27 cellular contexts compared by ENCODE assay signal in the genomic region with DNA sequence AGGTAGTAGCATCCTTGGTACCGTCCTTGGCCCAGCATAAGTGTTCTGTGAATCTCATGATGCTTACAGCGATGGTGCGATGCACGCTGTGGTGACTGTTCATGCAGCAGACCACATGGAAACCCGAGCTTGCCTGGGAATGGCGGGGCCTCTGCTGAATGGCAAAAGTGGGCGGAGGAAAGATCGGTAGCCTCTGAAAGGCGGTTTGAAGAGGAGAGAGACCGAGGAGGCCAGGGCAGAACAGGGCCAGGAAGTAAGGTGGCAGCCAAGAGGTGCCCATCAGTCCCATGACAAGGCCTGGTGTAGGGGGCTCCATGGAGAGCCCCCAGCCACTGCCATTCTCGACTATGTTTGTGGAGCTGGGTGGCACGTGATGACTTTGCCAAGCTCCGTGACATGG. TPM values are rescaled to one million over a fixed set of nuclear protein-coding genes. Genes with fewer than 3 reads are reported as not detected.
"Had no signal": no experiment of that assay in that cellular context is flagged by ENCODE, and none has a peak within 500 bp of the region (broad histone marks: within the 10 kb centered on the region; RNA-seq: fewer than 3 reads in every experiment).

No MANE protein-coding gene starts in this region.

- H3K36me3 ChIP-seq: esophagus muscularis mucosa, heart left ventricle had no signal

- H3K4me1 ChIP-seq: foreskin keratinocyte, heart left ventricle had no signal

- H3K9me3 ChIP-seq: esophagus muscularis mucosa, heart left ventricle had no signal

- DNase-seq: activated CD4-positive, alpha-beta T cell treated with anti-CD3 and anti-CD28 coated beads, Interleukin-2, amount 10 ng/mL, durations not matched to agents 7 days and 5 days; activated CD4-positive, CD25-positive, alpha-beta regulatory T cell treated with anti-CD3 and anti-CD28 coated beads, Interleukin-2, amount 50 U/mL, for 72 hours; activated CD8-positive, alpha-beta T cell treated with anti-CD3 and anti-CD28 coated beads for 36 hours; activated naive CD4-positive, alpha-beta T cell; activated naive CD8-positive, alpha-beta T cell treated with anti-CD3 and anti-CD28 coated beads, Interleukin-2, amount 10 ng/mL, durations not matched to agents 7 days and 5 days; activated T-cell treated with anti-CD3 and anti-CD28 coated beads, Interleukin-2, amount 50 U/mL, for 4 hours; amniotic stem cell; central memory CD4-positive, alpha-beta T cell; effector CD4-positive, alpha-beta T cell; foreskin keratinocyte; kidney glomerular epithelial cell; naive B cell; occipital lobe; stimulated activated CD8-positive, alpha-beta memory T cell treated with anti-CD3 and anti-CD28 coated beads, Interleukin-4, amount 100 ng/mL, for 48 hours; substantia nigra; T1000 had no signal

- H3K27ac ChIP-seq: esophagus muscularis mucosa, foreskin keratinocyte, heart left ventricle, skin epidermis had no signal

- ATAC-seq: heart left ventricle, sciatic nerve, SK-N-SH treated with all-trans-retinoic acid at 6 μM for 48 hours, T-helper 17 cell had no signal

- H3K4me3 ChIP-seq: esophagus muscularis mucosa, heart left ventricle, skin epidermis had no signal

RNA-seq across cellular contexts. Expression of a gene that starts 33.2 kb away (rescaled TPM):
- total RNA-seq: activated CD4-positive, alpha-beta T cell treated with anti-CD3 and anti-CD28 coated beads, Interleukin-2, amount 10 ng/mL, durations not matched to agents 7 days and 5 days; activated CD8-positive, alpha-beta T cell treated with anti-CD3 and anti-CD28 coated beads for 36 hours; activated naive CD8-positive, alpha-beta T cell treated with anti-CD3 and anti-CD28 coated beads, Interleukin-2, amount 10 ng/mL, durations not matched to agents 7 days and 5 days; activated T-cell treated with anti-CD3 and anti-CD28 coated beads, Interleukin-2, amount 50 U/mL, for 4 hours; activated T-helper 17 cell treated with anti-CD3 and anti-CD28 coated beads, Interleukin-2, amount 50 U/mL, for 72 hours; esophagus muscularis mucosa; foreskin keratinocyte; heart left ventricle; liver; mammary epithelial cell; mesothelial cell of epicardium; sciatic nerve; T-helper 17 cell; ureter had no signal
- polyA plus RNA-seq: foreskin keratinocyte, heart left ventricle, liver, mammary epithelial cell had no signal
